In the genomic region with DNA sequence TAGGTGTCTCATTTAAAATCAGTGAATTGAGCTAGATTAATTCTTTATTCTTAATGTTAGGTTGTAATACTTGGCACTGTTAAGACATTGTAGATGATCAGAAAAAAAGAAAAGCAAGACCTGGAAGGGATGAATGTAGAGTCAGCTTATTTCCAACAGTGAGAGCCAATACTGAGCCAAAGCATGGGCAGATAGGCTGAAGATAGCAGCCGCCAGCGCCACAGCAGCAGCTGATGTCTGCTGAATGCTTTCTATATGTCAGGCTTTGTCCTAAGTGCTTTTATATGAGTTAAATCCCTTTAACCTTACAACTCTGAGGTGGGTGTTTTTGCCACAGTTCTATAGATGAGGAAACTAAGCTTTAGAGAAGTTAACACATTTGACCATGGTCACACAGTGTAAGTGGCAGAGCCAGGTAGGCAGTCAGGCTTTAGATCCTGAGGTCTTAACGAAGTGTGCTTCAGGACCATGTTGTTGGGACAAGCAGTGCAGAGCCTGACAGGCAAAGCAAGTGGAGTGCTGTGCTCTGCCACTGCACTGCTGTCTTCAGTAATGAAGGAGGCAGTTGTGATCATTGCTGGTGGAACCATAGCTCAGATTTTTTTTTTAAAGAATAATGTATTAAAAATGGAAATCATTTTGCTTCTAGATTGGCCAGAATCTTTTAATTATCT, we compare ENCODE assay signal across 17 cellular contexts. TPM values are rescaled to one million over a fixed set of nuclear protein-coding genes. Genes with fewer than 3 reads are reported as not detected.
DNase-seq lines count a peak whose midpoint lies in the region; ATAC-seq and TF ChIP-seq lines count a peak whose summit lies in the region.
"Had no signal": no experiment of that assay in that cellular context is flagged by ENCODE, and none has a peak within 500 bp of the region (broad histone marks: within the 10 kb centered on the region; RNA-seq: fewer than 3 reads in every experiment).

No MANE protein-coding gene starts in this region.

- no peak overlapping the region for H4K8ac ChIP-seq in H9 (replicated peaks; ENCODE audit: insufficient read length, low read depth, low read length)

- no peaks in the 10 kb centered on the region for H3K27me3 ChIP-seq in H9 (ENCODE audit: insufficient read depth, low read length)
- no peaks in the 10 kb centered on the region for H3K27me3 ChIP-seq in left ventricle myocardium inferior (ENCODE audit: low read depth)
- no peaks in the 10 kb centered on the region for H3K27me3 ChIP-seq in gastrocnemius medialis
- H3K27me3 ChIP-seq: hepatocyte had no signal

- no peaks in the 10 kb centered on the region for H3K23me2 ChIP-seq in H9 (ENCODE audit: insufficient read length, low read depth, low read length, poor library complexity, severe bottlenecking)

- H3K23ac ChIP-seq in H9 (ENCODE audit: insufficient read length, low read depth, low read length) = no peak overlapping the region

- no peaks in the 10 kb centered on the region for H3K9me3 Mint-ChIP-seq in activated T-cell treated with anti-CD3 and anti-CD28 coated beads, Interleukin-2, amount 50 U/mL, for 72 hours
- H3K9me3 Mint-ChIP-seq in H9 = no peaks in the 10 kb centered on the region

- no peak overlapping the region for H2AFZ ChIP-seq in H9 (ENCODE audit: low read length)
- H2AFZ ChIP-seq: hepatocyte had no signal

- no peak overlapping the region for H2BK15ac ChIP-seq in H9 (ENCODE audit: low read depth, low read length)

- H3K4me1 ChIP-seq in H9 (ENCODE audit: insufficient read depth, low read length) (no peaks in the 10 kb centered on the region), left ventricle myocardium inferior (peaks cover 95% of the 10 kb centered on the region), gastrocnemius medialis (peaks cover 60 to 61% of the 10 kb centered on the region in 2 donors)

- H3K9me3 ChIP-seq in H9 (ENCODE audit: control insufficient read depth, low read depth, low read length) = no peaks in the 10 kb centered on the region
- no peaks in the 10 kb centered on the region for H3K9me3 ChIP-seq in left ventricle myocardium inferior (replicated peaks)
- H3K9me3 ChIP-seq in gastrocnemius medialis = no peaks in the 10 kb centered on the region
- H3K9me3 ChIP-seq: HAP-1 had no signal

- H3K4me3 Mint-ChIP-seq in activated T-cell treated with anti-CD3 and anti-CD28 coated beads, Interleukin-2, amount 50 U/mL, for 72 hours = no peak overlapping the region
- H3K4me3 Mint-ChIP-seq in H9 = no peak overlapping the region

- DNase-seq in activated T-cell treated with anti-CD3 and anti-CD28 coated beads, Interleukin-2, amount 50 U/mL, for 72 hours = no peak
- no peak for DNase-seq in activated T-cell treated with anti-CD3 and anti-CD28 coated beads for 4 hours
- no peak for DNase-seq in H9
- DNase-seq in left ventricle myocardium inferior = no peak
- DNase-seq in gastrocnemius medialis = no peak
- no peak for DNase-seq in NCI-H2196 (lab: John Stamatoyannopoulos, UW; ENCODE audit: unreplicated experiment)
- DNase-seq in hepatic stellate cell (ENCODE audit: low spot score) = no peak
- DNase-seq in NCI-H1694 (lab: John Stamatoyannopoulos, UW) = no peak
- DNase-seq: activated CD8-positive, alpha-beta memory T cell treated with anti-CD3 and anti-CD28 coated beads for 24 hours; aorta; NCI-H1930; stimulated activated naive CD4-positive, alpha-beta T cell; T-helper 1 cell; trophoblast cell; WERI-Rb-1 had no signal

- peak overlapping the region; percentile 7 for H3K27ac Mint-ChIP-seq in activated T-cell treated with anti-CD3 and anti-CD28 coated beads, Interleukin-2, amount 50 U/mL, for 72 hours
- H3K27ac Mint-ChIP-seq in H9 = 0 out of 7 replicates have a peak overlapping the region, but pooled peaks have one; percentile 13 to 44 (median 39)

- H3K4me2 ChIP-seq in H9 (ENCODE audit: insufficient read depth, insufficient read length, low read length) = no peak overlapping the region
- H3K4me2 ChIP-seq: hepatocyte had no signal

- TF ChIP-seq POLR2A in gastrocnemius medialis (IDR thresholded peaks at IDR 0.05) = no peak

- no peak overlapping the region for H2BK20ac ChIP-seq in H9 (ENCODE audit: low read depth, low read length, poor library complexity, severe bottlenecking)

- peaks cover 48% of the 10 kb centered on the region for H3K4me1 Mint-ChIP-seq in activated T-cell treated with anti-CD3 and anti-CD28 coated beads, Interleukin-2, amount 50 U/mL, for 72 hours (ENCODE audit: low read depth)
- peaks cover 37 to 40% of the 10 kb centered on the region in 2 experiments for H3K4me1 Mint-ChIP-seq in H9

- H3K4me3 ChIP-seq in left ventricle myocardium inferior (no peak overlapping the region), gastrocnemius medialis (no peak overlapping the region)
- H3K4me3 ChIP-seq: HAP-1, hepatocyte had no signal

- no peak overlapping the region for H2BK12ac ChIP-seq in H9 (ENCODE audit: insufficient read length, low read depth, low read length)

- in situ Hi-C loops in gastrocnemius medialis (cut with MboI; ENCODE audit: low sequenced_read_pairs in 4 of 4) = no loop called here

- no peak overlapping the region for H2BK5ac ChIP-seq in H9 (ENCODE audit: insufficient read length, low read length)

- peaks cover 9% of the 10 kb centered on the region for H3K36me3 ChIP-seq in left ventricle myocardium inferior
- no peaks in the 10 kb centered on the region for H3K36me3 ChIP-seq in gastrocnemius medialis

- H4K20me1 ChIP-seq in H9 (ENCODE audit: control insufficient read depth, insufficient read depth, insufficient read length) = no peaks in the 10 kb centered on the region

- no peak overlapping the region for H4K5ac ChIP-seq in H9 (ENCODE audit: insufficient read length, low read depth, low read length)

- no peak overlapping the region for H3K4ac ChIP-seq in H9 (ENCODE audit: low read depth, low read length)

- no peak for ATAC-seq in activated T-cell treated with anti-CD3 and anti-CD28 coated beads, Interleukin-2, amount 50 U/mL, for 72 hours (replicated peaks in 1 of 2)
- ATAC-seq in gastrocnemius medialis = peak; percentile 37 to 48

- no peak overlapping the region for H3K9ac ChIP-seq in H9 (ENCODE audit: extremely low read depth, insufficient read length, low read length)

- H3K18ac ChIP-seq in H9 (ENCODE audit: insufficient read length, low read depth, low read length) = no peak overlapping the region

- H3T11ph ChIP-seq in H9 (ENCODE audit: low read length) = no peak overlapping the region

- no peaks in the 10 kb centered on the region for H3K27me3 Mint-ChIP-seq in activated T-cell treated with anti-CD3 and anti-CD28 coated beads, Interleukin-2, amount 50 U/mL, for 72 hours (ENCODE audit: low read depth)
- no peaks in the 10 kb centered on the region for H3K27me3 Mint-ChIP-seq in H9 (ENCODE audit: low read depth)

- no peak overlapping the region for H2BK120ac ChIP-seq in H9 (ENCODE audit: low read depth, low read length, poor library complexity, severe bottlenecking)

- H3K14ac ChIP-seq in H9 (ENCODE audit: insufficient read depth, low read length) = no peak overlapping the region

- no peak overlapping the region for H2AK5ac ChIP-seq in H9 (ENCODE audit: insufficient read length, low read length)

- intact Hi-C loops in left ventricle myocardium inferior (cut with micrococcal nuclease) = no loop called here
- intact Hi-C loops in gastrocnemius medialis (cut with DNase I; ENCODE audit: low total_unique reads) = no loop called here

- no peak for TF ChIP-seq CTCF in H9 (conservative IDR thresholded peaks at IDR 0.05)
- TF ChIP-seq CTCF in left ventricle myocardium inferior (IDR thresholded peaks at IDR 0.05; ENCODE audit: borderline replicate concordance) = no peak
- TF ChIP-seq CTCF in gastrocnemius medialis (IDR thresholded peaks at IDR 0.05 in 4 of 5, conservative IDR thresholded peaks at IDR 0.05 in 1 of 5) = no peak

- no peak overlapping the region for H3K56ac ChIP-seq in H9 (ENCODE audit: insufficient read length, low read depth, low read length)

- H3K79me1 ChIP-seq in H9 (ENCODE audit: insufficient read depth, low read depth, low read length, poor library complexity, severe bottlenecking) = peaks cover 14% of the 10 kb centered on the region

- peaks cover 0 to 2% of the 10 kb centered on the region in 2 donors for H3K36me3 Mint-ChIP-seq in activated T-cell treated with anti-CD3 and anti-CD28 coated beads, Interleukin-2, amount 50 U/mL, for 72 hours (ENCODE audit: insufficient read depth in 2 of 2)
- peaks cover 0 to 5% (median 0%) of the 10 kb centered on the region in 3 experiments; a peak in 2 of 7 replicates for H3K36me3 Mint-ChIP-seq in H9 (ENCODE audit: insufficient read depth in 1 of 3, low read depth in 3 of 3)

- H4K91ac ChIP-seq in H9 (ENCODE audit: insufficient read length, low read depth, low read length) = no peak overlapping the region

- H3K79me2 ChIP-seq in H9 (ENCODE audit: insufficient read depth, low read length) = peaks cover 45% of the 10 kb centered on the region

- WGBS in H9 (ENCODE audit: extremely low coverage, insufficient read length, low lambda C conversion rate) = no CpG with 5 or more reads among the region's 3 CpGs

- H3K27ac ChIP-seq in H9 (ENCODE audit: insufficient read length, low read depth, low read length) (no peak overlapping the region), left ventricle myocardium inferior (replicated peaks) (peak overlapping the region; percentile 17), gastrocnemius medialis (peak overlapping the region; percentile 42 to 90 (median 84))
- H3K27ac ChIP-seq: hepatocyte, WERI-Rb-1 had no signal

RNA-seq across cellular contexts. Expression of a gene that starts 25.9 kb away (rescaled TPM):
- total RNA-seq in activated T-cell treated with anti-CD3 and anti-CD28 coated beads, Interleukin-2, amount 50 U/mL, for 72 hours = 10 to 100 TPM; 37.4 to 39.7 TPM
- total RNA-seq in H9 (2021) (106 and 114 TPM in 2 replicates), left ventricle myocardium inferior (34.3 TPM), gastrocnemius medialis (10 to 100 TPM; 16.9 to 26.0 (median 23.1) TPM)

Comparison
In these comparisons a context has a peak if more than half of its experiments do, and no peak if none do; other contexts are left out.
1. ATAC-seq: peak in gastrocnemius medialis (2 of 2); none in activated T-cell treated with anti-CD3 and anti-CD28 coated beads, Interleukin-2, amount 50 U/mL, for 72 hours (0 of 2).